Comparison of ENCODE assay signal across 8 cellular contexts in the genomic region with DNA sequence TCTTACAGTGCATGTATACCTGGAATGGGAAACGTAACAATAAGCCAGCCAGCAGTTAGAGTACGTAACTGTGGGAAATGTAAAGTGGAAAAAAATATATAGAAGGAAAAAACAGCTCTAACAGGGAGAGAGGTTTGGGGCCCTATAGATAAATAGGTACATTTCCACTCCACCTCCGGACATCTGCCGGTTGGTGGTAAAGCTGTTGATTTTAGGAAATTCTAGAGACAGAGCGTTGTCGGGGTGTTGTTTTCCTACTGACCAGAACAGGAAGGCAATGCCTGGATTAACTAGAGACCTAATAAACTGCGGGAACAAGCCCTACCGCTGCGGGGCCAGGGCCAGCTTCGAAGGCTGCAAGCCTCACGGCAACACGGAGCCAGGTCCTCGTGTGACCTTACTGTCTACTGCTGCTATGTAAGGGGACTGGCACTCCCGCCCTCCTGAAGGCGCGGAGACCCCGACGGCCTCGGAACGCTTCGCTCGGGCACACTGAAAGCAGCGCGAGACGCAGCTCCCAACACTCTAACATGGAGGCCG. TPM values are rescaled to one million over a fixed set of nuclear protein-coding genes. Genes with fewer than 3 reads are reported as not detected.
DNase-seq lines count a peak whose midpoint lies in the region; ATAC-seq and TF ChIP-seq lines count a peak whose summit lies in the region.

No MANE protein-coding gene starts in this region.

- H3K9me3 Mint-ChIP-seq in activated CD4-positive, alpha-beta T cell treated with anti-CD3 and anti-CD28 coated beads, Interleukin-2, amount 10 ng/mL, durations not matched to agents 7 days and 5 days: no peaks in the 10 kb centered on the region

- H3K9ac ChIP-seq in Karpas-422 (ENCODE audit: low read length): peak overlapping the region; percentile 81

- no peaks in the 10 kb centered on the region for H3K27me3 ChIP-seq in Karpas-422 (ENCODE audit: low read length)
- no peaks in the 10 kb centered on the region for H3K27me3 ChIP-seq in neuron (ENCODE audit: insufficient read depth, low read length)
- H3K27me3 ChIP-seq in upper lobe of right lung: no peaks in the 10 kb centered on the region

- H3K4me3 Mint-ChIP-seq in activated CD4-positive, alpha-beta T cell treated with anti-CD3 and anti-CD28 coated beads, Interleukin-2, amount 10 ng/mL, durations not matched to agents 7 days and 5 days: peak overlapping the region; percentile 93

- peak overlapping the region; percentile 77 for H3K4me2 ChIP-seq in Karpas-422 (ENCODE audit: low read depth, low read length, poor library complexity, severe bottlenecking)

- H3K4me1 Mint-ChIP-seq in activated CD4-positive, alpha-beta T cell treated with anti-CD3 and anti-CD28 coated beads, Interleukin-2, amount 10 ng/mL, durations not matched to agents 7 days and 5 days: peaks cover 46% of the 10 kb centered on the region

- H2AFZ ChIP-seq in Karpas-422 (ENCODE audit: low read length): peak overlapping the region; percentile 56; the same call in 1 of the 2 replicates
- H2AFZ ChIP-seq in neuron (ENCODE audit: low read depth, low read length): peak overlapping the region; percentile 44

- H3K9me2 ChIP-seq in Karpas-422 (replicated peaks; ENCODE audit: insufficient read depth, low read length): no peaks in the 10 kb centered on the region

- CTCF ChIA-PET in activated CD4-positive, alpha-beta T cell treated with anti-CD3 and anti-CD28 coated beads, Interleukin-2, amount 10 ng/mL, durations not matched to agents 7 days and 5 days (lab: Charles Lee): interaction anchor here (0.6 to 1.4 kb wide), 7 partner anchors 9 to 63 kb away, joined by 3 to 5 read pairs (median 3); no protein-coding TSS in a partner anchor

- H3K36me3 ChIP-seq in Karpas-422 (ENCODE audit: insufficient read depth, low read length): peaks cover 21% of the 10 kb centered on the region
- H3K36me3 ChIP-seq in neuron (ENCODE audit: insufficient read depth, low read length): peaks cover 30% of the 10 kb centered on the region
- H3K36me3 ChIP-seq in upper lobe of right lung: peaks cover 31% of the 10 kb centered on the region

- peaks cover 40% of the 10 kb centered on the region for H3K36me3 Mint-ChIP-seq in activated CD4-positive, alpha-beta T cell treated with anti-CD3 and anti-CD28 coated beads, Interleukin-2, amount 10 ng/mL, durations not matched to agents 7 days and 5 days (ENCODE audit: low read depth)

- peak overlapping the region; percentile 94 for H3K27ac Mint-ChIP-seq in activated CD4-positive, alpha-beta T cell treated with anti-CD3 and anti-CD28 coated beads, Interleukin-2, amount 10 ng/mL, durations not matched to agents 7 days and 5 days

- H3K79me2 ChIP-seq in Karpas-422 (ENCODE audit: low read length): peaks cover 34% of the 10 kb centered on the region

- H3K4me1 ChIP-seq in Karpas-422 (ENCODE audit: low read length) (peaks cover 22% of the 10 kb centered on the region), neuron (ENCODE audit: insufficient read depth, low read length) (peaks cover 17% of the 10 kb centered on the region), upper lobe of right lung (peaks cover 37% of the 10 kb centered on the region)

- no peak for TF ChIP-seq CTCF in upper lobe of right lung (IDR thresholded peaks at IDR 0.05)

- POLR2A ChIA-PET in activated CD4-positive, alpha-beta T cell treated with anti-CD3 and anti-CD28 coated beads, Interleukin-2, amount 10 ng/mL, durations not matched to agents 7 days and 5 days (lab: Charles Lee): interaction anchor here (0.8 to 1.0 kb wide), 2 partner anchors 13 to 216 kb away, joined by 3 to 4 read pairs; a partner anchor contains a TSS

- intact Hi-C loops in upper lobe of right lung (cut with DNase I): no loop called here

- peak overlapping the region; percentile 77 for H3K4me3 ChIP-seq in GM08714 (ENCODE audit: low read length)
- H3K4me3 ChIP-seq in Karpas-422 (ENCODE audit: low read length): peak overlapping the region; percentile 82
- peak overlapping the region; percentile 95 for H3K4me3 ChIP-seq in neuron (ENCODE audit: low read length)
- peak overlapping the region; percentile 92 for H3K4me3 ChIP-seq in upper lobe of right lung

- no peak for ATAC-seq in upper lobe of right lung
- no peak for ATAC-seq in HG02623 (IDR thresholded peaks at IDR 0.05; ENCODE audit: unreplicated experiment)
- no peak for ATAC-seq in GM19463 (IDR thresholded peaks at IDR 0.05; ENCODE audit: unreplicated experiment)

- DNase-seq in Karpas-422 (peak; percentile 58), epithelial cell of prostate (ENCODE audit: low read depth, low spot score) (no peak), upper lobe of right lung (no peak)
- peak; percentile 43 for DNase-seq in activated CD4-positive, alpha-beta T cell treated with anti-CD3 and anti-CD28 coated beads, Interleukin-2, amount 10 ng/mL, durations not matched to agents 7 days and 5 days

- H3K27ac ChIP-seq in Karpas-422 (ENCODE audit: low read length) (peak overlapping the region; percentile 61), epithelial cell of prostate (peak overlapping the region; percentile 98), upper lobe of right lung (peak overlapping the region; percentile 100)

- no peaks in the 10 kb centered on the region for H3K27me3 Mint-ChIP-seq in activated CD4-positive, alpha-beta T cell treated with anti-CD3 and anti-CD28 coated beads, Interleukin-2, amount 10 ng/mL, durations not matched to agents 7 days and 5 days

- H3K9me3 ChIP-seq in Karpas-422 (ENCODE audit: low read length) (no peaks in the 10 kb centered on the region), neuron (ENCODE audit: low read length) (no peaks in the 10 kb centered on the region), upper lobe of right lung (no peaks in the 10 kb centered on the region)

- H4K20me1 ChIP-seq in Karpas-422 (ENCODE audit: insufficient read depth, low read depth, low read length): peaks cover 6% of the 10 kb centered on the region; the same call in 1 of the 2 replicates

RNA-seq across cellular contexts. Expression of a gene that starts 0.8 kb away (rescaled TPM):
- total RNA-seq in Karpas-422 (2014; rRNA removed; shearing (Covaris generic); ENCODE audit: low replicate concordance): 11.1 and 16.8 TPM in 2 replicates
- 10 to 100 TPM; 28.2 to 30.2 TPM for total RNA-seq in activated CD4-positive, alpha-beta T cell treated with anti-CD3 and anti-CD28 coated beads, Interleukin-2, amount 10 ng/mL, durations not matched to agents 7 days and 5 days
- 16.7 TPM for total RNA-seq in upper lobe of right lung

Comparison
In these comparisons a context has a peak if more than half of its experiments do, and no peak if none do; other contexts are left out.
1. DNase-seq: peak in Karpas-422 (single experiment) and activated CD4-positive, alpha-beta T cell treated with anti-CD3 and anti-CD28 coated beads, Interleukin-2, amount 10 ng/mL, durations not matched to agents 7 days and 5 days (single experiment); none in epithelial cell of prostate (single experiment) and upper lobe of right lung (single experiment).
2. Peak in every context shown above with its lines, with median percentiles within 50 percentile points of each other: H3K4me3 ChIP-seq and H3K27ac ChIP-seq.